ENCODE assay signal across 13 cellular contexts in the genomic region with DNA sequence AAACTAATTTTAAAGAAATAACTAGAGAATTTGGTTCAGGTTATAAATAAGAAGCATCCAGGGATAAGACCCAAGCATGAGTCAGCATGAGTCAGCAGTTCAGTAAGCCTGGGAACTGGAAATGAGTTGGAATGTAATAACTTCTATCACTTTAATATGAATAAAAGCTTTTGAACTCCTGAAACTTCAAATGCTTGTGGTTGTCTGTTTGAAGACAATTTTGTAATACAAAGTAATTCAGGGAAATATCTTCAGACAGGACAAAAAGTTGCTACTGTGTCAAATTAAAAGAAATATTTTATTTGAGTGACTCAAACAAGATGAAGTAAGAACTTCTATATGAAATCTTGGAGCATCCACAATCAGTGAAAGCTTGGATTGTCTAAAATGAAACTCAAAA.
DNase-seq lines count a peak whose midpoint lies in the region; ATAC-seq, FAIRE-seq and TF ChIP-seq lines count a peak whose summit lies in the region.
"Had no signal": no experiment of that assay in that cellular context is flagged by ENCODE, and none has a peak within 500 bp of the region (broad histone marks: within the 10 kb centered on the region; RNA-seq: fewer than 3 reads in every experiment).

No MANE protein-coding gene starts in this region.

- no peaks in the 10 kb centered on the region for H3K79me2 ChIP-seq in endothelial cell of umbilical vein (ENCODE audit: control insufficient read depth, insufficient read depth, low read length)

- no peak overlapping the region for H3K9ac ChIP-seq in endothelial cell of umbilical vein (replicated peaks; ENCODE audit: extremely low read depth, insufficient read depth, low read length)

- no peak overlapping the region for H3K4me3 ChIP-seq in endothelial cell of umbilical vein (replicated peaks in 1 of 3; ENCODE audit: insufficient read depth in 1 of 3, low read depth in 1 of 3, low read length in 3 of 3)

- no peak for ATAC-seq in HG02623 (IDR thresholded peaks at IDR 0.05; ENCODE audit: unreplicated experiment)
- no peak for ATAC-seq in activated CD4-positive, alpha-beta T cell treated with anti-CD3 and anti-CD28 coated beads for 36 hours
- no peak for ATAC-seq in stimulated activated naive CD8-positive, alpha-beta T cell treated with anti-CD3 and anti-CD28 coated beads, Interleukin-15, Interleukin-2, amounts not matched to agents 100 U/mL and 50 U/mL, for 24 hours
- ATAC-seq: Right ventricle myocardium inferior had no signal

- peaks cover 12% of the 10 kb centered on the region for H3K27me3 Mint-ChIP-seq in activated CD4-positive, alpha-beta T cell treated with anti-CD3 and anti-CD28 coated beads for 36 hours

- no peaks in the 10 kb centered on the region for H3K36me3 ChIP-seq in endothelial cell of umbilical vein (ENCODE audit: control insufficient read depth in 2 of 2, extremely low read depth in 1 of 2, insufficient read depth in 2 of 2, low read length in 2 of 2)

- H3K4me3 Mint-ChIP-seq in activated CD4-positive, alpha-beta T cell treated with anti-CD3 and anti-CD28 coated beads for 36 hours = no peak overlapping the region

- TF ChIP-seq CTCF in endothelial cell of umbilical vein (IDR thresholded peaks at IDR 0.05; ENCODE audit: extremely low read depth in 1 of 2, insufficient read depth in 1 of 2, low read depth in 1 of 2, low read length in 2 of 2) = no peak

- no peak overlapping the region for H3K27ac Mint-ChIP-seq in activated CD4-positive, alpha-beta T cell treated with anti-CD3 and anti-CD28 coated beads for 36 hours

- POLR2A ChIA-PET in endothelial cell of umbilical vein (lab: Charles Lee) = no interaction called here
- POLR2A ChIA-PET in activated CD4-positive, alpha-beta T cell treated with anti-CD3 and anti-CD28 coated beads for 36 hours (lab: Charles Lee) = no interaction called here

- no peak overlapping the region for H2AFZ ChIP-seq in endothelial cell of umbilical vein (ENCODE audit: low read depth, low read length)

- no peaks in the 10 kb centered on the region for H3K27me3 ChIP-seq in endothelial cell of umbilical vein (ENCODE audit: control insufficient read depth in 2 of 2, insufficient read depth in 2 of 2, low read length in 2 of 2)

- CTCF ChIA-PET in endothelial cell of umbilical vein (lab: Charles Lee) = interaction anchor here (0.9 to 1.1 kb wide), 3 partner anchors 9 to 137 kb away, joined by 3 to 4 read pairs (median 4); no protein-coding TSS in a partner anchor
- CTCF ChIA-PET in activated CD4-positive, alpha-beta T cell treated with anti-CD3 and anti-CD28 coated beads for 36 hours (lab: Charles Lee) = interaction anchor here (0.8 kb wide), 1 partner anchor 15 kb away, joined by 3 read pairs; no protein-coding TSS in a partner anchor

- H3K36me3 Mint-ChIP-seq in activated CD4-positive, alpha-beta T cell treated with anti-CD3 and anti-CD28 coated beads for 36 hours (ENCODE audit: low read depth) = no peaks in the 10 kb centered on the region

- H3K4me1 ChIP-seq in endothelial cell of umbilical vein (ENCODE audit: control insufficient read depth, extremely low read depth, insufficient read depth, low read length) = peaks cover 13% of the 10 kb centered on the region

- no TSS peak for BruUV-seq in endothelial cell of umbilical vein (replicated peaks; lab: Mats Ljungman, UMichigan)

- intact Hi-C loops in endothelial cell of umbilical vein (cut with micrococcal nuclease) = no loop called here
- intact Hi-C loops in activated CD4-positive, alpha-beta T cell treated with anti-CD3 and anti-CD28 coated beads for 36 hours (cut with DNase I, micrococcal nuclease) = no loop called here

- FAIRE-seq in endothelial cell of umbilical vein (lab: Jason Lieb, UNC) = no peak

- no peak overlapping the region for H3K4me2 ChIP-seq in endothelial cell of umbilical vein (ENCODE audit: insufficient read depth, low read length)

- DNase-seq in CMK (ENCODE audit: low read depth) = peak; percentile 2
- DNase-seq in NCI-H460 (ENCODE audit: extremely low read depth, low read depth) = peak; percentile 89
- DNase-seq in endothelial cell of umbilical vein (ENCODE audit: low read depth, low spot score) = peak; percentile 80
- peak; percentile 88 for DNase-seq in non-pigmented ciliary epithelial cell (ENCODE audit: low read depth)
- DNase-seq in activated CD4-positive, alpha-beta T cell treated with anti-CD3 and anti-CD28 coated beads for 36 hours = no peak
- no peak for DNase-seq in stimulated activated naive CD8-positive, alpha-beta T cell treated with anti-CD3 and anti-CD28 coated beads, Interleukin-15, Interleukin-2, amounts not matched to agents 100 U/mL and 50 U/mL, for 24 hours
- no peak for DNase-seq in NCI-H146 treated with DMSO at 0.1 percent for 48 hours (lab: John Stamatoyannopoulos, UW; ENCODE audit: unreplicated experiment)
- DNase-seq: activated CD8-positive, alpha-beta memory T cell treated with anti-CD3 and anti-CD28 coated beads for 24 hours; GDM1; NCI-H1436 treated with DMSO at 0.1 percent for 48 hours; occipital lobe had no signal

- H3K9me3 Mint-ChIP-seq in activated CD4-positive, alpha-beta T cell treated with anti-CD3 and anti-CD28 coated beads for 36 hours (ENCODE audit: low read depth) = no peaks in the 10 kb centered on the region

- no peaks in the 10 kb centered on the region for H3K9me3 ChIP-seq in endothelial cell of umbilical vein (replicated peaks; ENCODE audit: control insufficient read depth, insufficient read depth, low read length)

- dilution Hi-C loops in endothelial cell of umbilical vein (cut with MboI; ENCODE audit: extremely low pct_ligation_motif_present, low sequenced_read_pairs) = no loop called here

- peak overlapping the region; percentile 58 for H3K27ac ChIP-seq in endothelial cell of umbilical vein (ENCODE audit: insufficient read depth, low read depth, low read length)

- no peaks in the 10 kb centered on the region for H3K9me1 ChIP-seq in endothelial cell of umbilical vein (replicated peaks; ENCODE audit: control insufficient read depth, extremely low read depth, insufficient read depth, low read length)

- TF ChIP-seq POLR2A in endothelial cell of umbilical vein (IDR thresholded peaks at IDR 0.05; ENCODE audit: low read depth, low read length) = no peak

- H4K20me1 ChIP-seq in endothelial cell of umbilical vein (replicated peaks; ENCODE audit: control insufficient read depth, extremely low read depth, insufficient read depth, low read length) = no peaks in the 10 kb centered on the region

- H3K4me1 Mint-ChIP-seq in activated CD4-positive, alpha-beta T cell treated with anti-CD3 and anti-CD28 coated beads for 36 hours = no peaks in the 10 kb centered on the region

TF ChIP-seq in endothelial cell of umbilical vein, 7 proteins besides CTCF, POLR2A, EP300 and RAD21:
- TF ChIP-seq FOS (IDR thresholded peaks at IDR 0.05; ENCODE audit: borderline replicate concordance, insufficient read depth, low read length) = peak; percentile 88
- no peak for TF ChIP-seq GATA2 (IDR thresholded peaks at IDR 0.05; ENCODE audit: insufficient read depth, insufficient read length, low read depth, low read length)
- peak; percentile 86 for TF ChIP-seq JUN (IDR thresholded peaks at IDR 0.05; ENCODE audit: borderline replicate concordance, insufficient read depth, insufficient read length, low read depth)
- no peak for TF ChIP-seq POLR2AphosphoS5 (IDR thresholded peaks at IDR 0.05; ENCODE audit: insufficient read depth, low read depth, low read length)
- no peak for TF ChIP-seq MAX (IDR thresholded peaks at IDR 0.05; ENCODE audit: insufficient read depth, insufficient read length)

Comparison
In these comparisons a context has a peak if more than half of its experiments do, and no peak if none do; other contexts are left out.
1. DNase-seq: peak in CMK (single experiment), NCI-H460 (single experiment), endothelial cell of umbilical vein (single experiment) and non-pigmented ciliary epithelial cell (single experiment); none in activated CD4-positive, alpha-beta T cell treated with anti-CD3 and anti-CD28 coated beads for 36 hours (single experiment), stimulated activated naive CD8-positive, alpha-beta T cell treated with anti-CD3 and anti-CD28 coated beads, Interleukin-15, Interleukin-2, amounts not matched to agents 100 U/mL and 50 U/mL, for 24 hours (single experiment) and NCI-H146 treated with DMSO at 0.1 percent for 48 hours (single experiment).